16 cellular contexts compared by ENCODE assay signal in genomic region chr6:13135152-13135551, GRCh38.
DNase-seq lines count a peak whose midpoint lies in the region; ATAC-seq, FAIRE-seq and TF ChIP-seq lines count a peak whose summit lies in the region.
"Had no signal": no experiment of that assay in that cellular context is flagged by ENCODE, and none has a peak within 500 bp of the region (broad histone marks: within the 10 kb centered on the region; RNA-seq: fewer than 3 reads in every experiment).

No MANE protein-coding gene starts in this region.

- no peak overlapping the region for H4K91ac ChIP-seq in H1 (replicated peaks; ENCODE audit: insufficient read length, low read length)

- H2BK20ac ChIP-seq in H1 (ENCODE audit: low read length): no peak overlapping the region

- H2AFZ ChIP-seq in H1 (ENCODE audit: low read length): no peak overlapping the region

- no peak overlapping the region for H2BK5ac ChIP-seq in H1 (ENCODE audit: low read depth, low read length)

- H3K9me3 ChIP-seq in H1 (ENCODE audit: insufficient read depth in 2 of 2, low read depth in 1 of 2, low read length in 1 of 2): peaks cover 0 to 11% of the 10 kb centered on the region in 2 experiments; a peak in 1 of 4 replicates

- H3K56ac ChIP-seq in H1 (replicated peaks; ENCODE audit: insufficient read length, low read depth, low read length): no peak overlapping the region

- intact Hi-C loops in Right ventricle myocardium superior (cut with DNase I) (no loop called here), cardiac septum (cut with DNase I) (no loop called here)

- H3K23me2 ChIP-seq in H1 (ENCODE audit: low read depth, low read length): no peaks in the 10 kb centered on the region

- H3K36me3 ChIP-seq in H1 (ENCODE audit: control insufficient read depth in 2 of 4, insufficient read depth in 4 of 4, low read length in 3 of 4): no peaks in the 10 kb centered on the region; a peak in 3 of 8 replicates
- H3K36me3 ChIP-seq: BLaER1 treated with 17β-estradiol and CSF1 and Interleukin-3, amounts not matched to agents 10 nM and 100 nM had no signal

- H2BK120ac ChIP-seq in H1 (replicated peaks; ENCODE audit: low read depth, low read length): no peak overlapping the region

- no peaks in the 10 kb centered on the region for H3K79me2 ChIP-seq in H1 (ENCODE audit: control insufficient read depth in 1 of 2, insufficient read depth in 2 of 2, low read length in 2 of 2)

- no peak overlapping the region for H3K4ac ChIP-seq in H1 (replicated peaks; ENCODE audit: insufficient read length, low read depth, low read length)

- ATAC-seq in Right ventricle myocardium superior (ENCODE audit: poor library complexity) (peak; percentile 31), GM21786 (IDR thresholded peaks at IDR 0.05; ENCODE audit: unreplicated experiment) (no peak), GM18498 (IDR thresholded peaks at IDR 0.05; ENCODE audit: unreplicated experiment) (no peak)
- no peak for ATAC-seq in activated CD4-positive, CD25-positive, alpha-beta regulatory T cell treated with anti-CD3 and anti-CD28 coated beads, Interleukin-2, amount 50 U/mL, for 24 hours

- no peak for TF ChIP-seq RAD21 in H1 (IDR thresholded peaks at IDR 0.05 in 1 of 2, conservative IDR thresholded peaks at IDR 0.05 in 1 of 2; ENCODE audit: low read depth in 2 of 2, low read length in 2 of 2)

- H3K18ac ChIP-seq in H1 (ENCODE audit: extremely low read depth, low read length): no peak overlapping the region

- no peaks in the 10 kb centered on the region for H3K79me1 ChIP-seq in H1 (ENCODE audit: low read depth, low read length)

- no peak for TF ChIP-seq CTCF in H1 (IDR thresholded peaks at IDR 0.05; ENCODE audit: control extremely low read depth in 1 of 3, insufficient read depth in 1 of 3, low read depth in 1 of 3, low read length in 3 of 3)

- H3K27ac ChIP-seq in H1 (ENCODE audit: low read depth, low read length): no peak overlapping the region
- H3K27ac ChIP-seq: BLaER1 treated with 17β-estradiol and CSF1 and Interleukin-3, amounts not matched to agents 10 nM and 100 nM; HL-60 had no signal

- CTCF ChIA-PET in H1 (lab: Charles Lee; ENCODE audit: partially characterized antibody): no interaction called here

- no peak overlapping the region for H3K4me3 ChIP-seq in H1 (ENCODE audit: extremely low read depth in 1 of 4, insufficient read depth in 2 of 4, low read depth in 3 of 4, low read length in 4 of 4)
- H3K4me3 ChIP-seq: BLaER1 treated with 17β-estradiol and CSF1 and Interleukin-3, amounts not matched to agents 10 nM and 100 nM had no signal

- DNase-seq in Right ventricle myocardium superior (no peak), cardiac septum (ENCODE audit: low spot score) (no peak), HT-29 (ENCODE audit: low spot score) (peak; percentile 6), H1 (ENCODE audit: low read depth in 1 of 2, low spot score in 2 of 2) (no peak)
- DNase-seq: ACHN; CD4-positive, CD25-positive, alpha-beta regulatory T cell; DMS53; GF-D8; HCEC 1CT; HFFc6; IMR-90 had no signal

- no peak overlapping the region for H2AK5ac ChIP-seq in H1 (ENCODE audit: low read depth, low read length)

- H2BK12ac ChIP-seq in H1 (ENCODE audit: low read depth, low read length): no peak overlapping the region

- no peak for TF ChIP-seq POLR2A in H1 (IDR thresholded peaks at IDR 0.05; ENCODE audit: control extremely low read depth in 1 of 2, low read depth in 2 of 2, low read length in 2 of 2)

- H3K9ac ChIP-seq in H1 (replicated peaks in 1 of 4; ENCODE audit: extremely low read depth in 1 of 4, low read depth in 3 of 4, low read length in 3 of 4): no peak overlapping the region
- H3K9ac ChIP-seq: BLaER1 treated with 17β-estradiol and CSF1 and Interleukin-3, amounts not matched to agents 10 nM and 100 nM had no signal

- 74% methylated on average over 10 of the region's 10 CpGs; no CpG with 5 or more reads in 1 of the 2 experiments for WGBS in H1 (ENCODE audit: extremely low coverage in 1 of 2, insufficient coverage in 1 of 2, insufficient read length in 1 of 2, insufficient replicate concordance in 2 of 2, low coverage in 1 of 2, low lambda C conversion rate in 2 of 2, missing lambda C conversion rate in 1 of 2), 2 experiments

- H2BK15ac ChIP-seq in H1 (ENCODE audit: low read length): no peak overlapping the region

- no peak overlapping the region for H3K14ac ChIP-seq in H1 (ENCODE audit: insufficient read length)

- H3K27me3 ChIP-seq in H1 (replicated peaks in 1 of 4; ENCODE audit: control insufficient read depth in 3 of 4, extremely low read depth in 1 of 4, insufficient read depth in 3 of 4, low read length in 3 of 4): no peaks in the 10 kb centered on the region; a peak in 1 of 7 replicates
- H3K27me3 ChIP-seq: BLaER1 treated with 17β-estradiol and CSF1 and Interleukin-3, amounts not matched to agents 10 nM and 100 nM had no signal

- H4K20me1 ChIP-seq in H1 (replicated peaks in 1 of 2; ENCODE audit: control insufficient read depth in 1 of 2, insufficient read depth in 2 of 2, low read length in 2 of 2): no peaks in the 10 kb centered on the region
- H4K20me1 ChIP-seq: BLaER1 treated with 17β-estradiol and CSF1 and Interleukin-3, amounts not matched to agents 10 nM and 100 nM had no signal

- H3K4me1 ChIP-seq in H1 (replicated peaks in 1 of 4; ENCODE audit: control insufficient read depth in 3 of 4, insufficient read depth in 4 of 4, low read length in 3 of 4): peaks cover 0 to 3% (median 0%) of the 10 kb centered on the region in 4 experiments; a peak in 1 of 7 replicates

- POLR2A ChIA-PET in H1 (lab: Charles Lee; ENCODE audit: partially characterized antibody): no interaction called here

- no peak overlapping the region for H3K4me2 ChIP-seq in H1 (ENCODE audit: insufficient read depth in 1 of 2, low read depth in 2 of 2, low read length in 2 of 2)
- H3K4me2 ChIP-seq: BLaER1 treated with 17β-estradiol and CSF1 and Interleukin-3, amounts not matched to agents 10 nM and 100 nM had no signal

- no peak for TF ChIP-seq EP300 in H1 (IDR thresholded peaks at IDR 0.05; ENCODE audit: borderline replicate concordance in 1 of 2, low read depth in 2 of 2, low read length in 2 of 2)

- peak; percentile 62 for FAIRE-seq in H1 (lab: Jason Lieb, UNC)

- H4K8ac ChIP-seq in H1 (ENCODE audit: extremely low read depth, insufficient read depth, low read length): no peak overlapping the region

- H3K23ac ChIP-seq in H1 (ENCODE audit: insufficient read length): no peak overlapping the region

- no peak overlapping the region for H4K5ac ChIP-seq in H1 (ENCODE audit: insufficient read length, low read depth, low read length)

TF ChIP-seq in H1, 55 proteins besides CTCF, POLR2A, EP300 and RAD21:
- TF ChIP-seq POLR2AphosphoS5 (IDR thresholded peaks at IDR 0.05; ENCODE audit: low read depth, low read length) (no peak), CHD1 (IDR thresholded peaks at IDR 0.05; ENCODE audit: low read depth, low read length) (no peak), SIN3A (conservative IDR thresholded peaks at IDR 0.05 in 1 of 2, IDR thresholded peaks at IDR 0.05 in 1 of 2; ENCODE audit: low read depth in 1 of 2, low read length in 2 of 2) (no peak), MAX (IDR thresholded peaks at IDR 0.05) (no peak), CREB1 (IDR thresholded peaks at IDR 0.05) (no peak), MAFK (IDR thresholded peaks at IDR 0.05; ENCODE audit: low read depth, low read length) (no peak), EZH2 (IDR thresholded peaks at IDR 0.05; ENCODE audit: low read depth, low read length, severe bottlenecking) (no peak), KDM5A (IDR thresholded peaks at IDR 0.05; ENCODE audit: low read length) (no peak), BACH1 (IDR thresholded peaks at IDR 0.05; ENCODE audit: low read length) (no peak), SP2 (IDR thresholded peaks at IDR 0.05; ENCODE audit: low read length) (no peak), JUND (IDR thresholded peaks at IDR 0.05; ENCODE audit: low read length) (no peak), CEBPB (IDR thresholded peaks at IDR 0.05; ENCODE audit: low read depth, low read length) (no peak), TEAD4 (IDR thresholded peaks at IDR 0.05; ENCODE audit: low read depth, low read length) (no peak), RBBP5 (IDR thresholded peaks at IDR 0.05; ENCODE audit: borderline replicate concordance, low read depth, low read length) (no peak), NANOG (IDR thresholded peaks at IDR 0.05; ENCODE audit: insufficient read depth, low read depth, low read length, poor library complexity, severe bottlenecking) (no peak), NRF1 (IDR thresholded peaks at IDR 0.05; ENCODE audit: low read depth, low read length) (no peak), TCF12 (IDR thresholded peaks at IDR 0.05; ENCODE audit: low read depth, low read length) (no peak), CBX5 (IDR thresholded peaks at IDR 0.05; ENCODE audit: low read depth, low read length) (no peak), BRCA1 (IDR thresholded peaks at IDR 0.05; ENCODE audit: low read depth, low read length) (no peak), POU5F1 (IDR thresholded peaks at IDR 0.05; ENCODE audit: low read depth, low read length) (no peak)
